In genomic region chr2:219177594-219178376, GRCh38 we compare ENCODE assay signal across 1 cellular context.
A peak's percentile ranks its signal among the peaks of the same experiment; 100 is the strongest.
TF ChIP-seq lines count a peak whose summit lies in the region.

RETREG2 (plus strand) TSS chr2:219178275; CDS start chr2:219178353, 78 bp downstream.

TF ChIP-seq in HepG2, 621 proteins besides CTCF, POLR2A, EP300 and RAD21 (continued from another document and continues in another):
- TF ChIP-seq AFF4 (CRISPR knock-in tag; IDR thresholded peaks at IDR 0.05) (no peak), ZNF512 (CRISPR knock-in tag; IDR thresholded peaks at IDR 0.05) (no peak), ZFYVE20 (CRISPR knock-in tag; IDR thresholded peaks at IDR 0.05; ENCODE audit: borderline replicate concordance, low read depth) (no peak; the same call in 1 of the 2 replicates), FOSL2 (CRISPR knock-in tag; IDR thresholded peaks at IDR 0.05) (peak; percentile 90), AGO1 (IDR thresholded peaks at IDR 0.05; ENCODE audit: low read depth, low read length, poor library complexity, severe bottlenecking) (no peak), ZSCAN25 (CRISPR knock-in tag; IDR thresholded peaks at IDR 0.05) (no peak), SP4 (CRISPR knock-in tag; IDR thresholded peaks at IDR 0.05) (peak; percentile 81), MLLT10 (CRISPR knock-in tag; IDR thresholded peaks at IDR 0.05) (no peak), SMAD3 (CRISPR knock-in tag; IDR thresholded peaks at IDR 0.05) (no peak), DRAP1 (CRISPR knock-in tag; IDR thresholded peaks at IDR 0.05) (peak; percentile 36; the same call in 1 of the 2 replicates), NR2F2 (IDR thresholded peaks at IDR 0.05; ENCODE audit: borderline replicate concordance, low read depth) (peak; percentile 35; the same call in 1 of the 2 replicates), JDP2 (CRISPR knock-in tag; IDR thresholded peaks at IDR 0.05; ENCODE audit: borderline replicate concordance) (no peak), ZBTB1 (CRISPR knock-in tag; IDR thresholded peaks at IDR 0.05; ENCODE audit: borderline replicate concordance) (no peak), KAT7 (CRISPR knock-in tag; IDR thresholded peaks at IDR 0.05; ENCODE audit: borderline replicate concordance) (no peak; the same call in 1 of the 2 replicates), PHF20 (CRISPR knock-in tag; IDR thresholded peaks at IDR 0.05) (peak; percentile 92), MBNL3 (CRISPR knock-in tag; conservative IDR thresholded peaks at IDR 0.05) (no peak), ZNF414 (CRISPR knock-in tag; IDR thresholded peaks at IDR 0.05) (no peak; the same call in 1 of the 2 replicates), ZNF253 (CRISPR knock-in tag; IDR thresholded peaks at IDR 0.05; ENCODE audit: borderline replicate concordance) (peak; percentile 89), SOX6 (IDR thresholded peaks at IDR 0.05) (no peak), SOX6 (CRISPR knock-in tag; IDR thresholded peaks at IDR 0.05) (peak; percentile 70), ZNF558 (CRISPR knock-in tag; IDR thresholded peaks at IDR 0.05; ENCODE audit: borderline replicate concordance) (no peak), ZNF451 (CRISPR knock-in tag; IDR thresholded peaks at IDR 0.05) (peak; percentile 88; the same call in 1 of the 2 replicates), FOXK1 (CRISPR knock-in tag; IDR thresholded peaks at IDR 0.05; ENCODE audit: borderline replicate concordance, low read depth) (no peak; the same call in 1 of the 2 replicates), NFATC3 (CRISPR knock-in tag; IDR thresholded peaks at IDR 0.05) (no peak), MTA1 (CRISPR knock-in tag; IDR thresholded peaks at IDR 0.05; ENCODE audit: borderline replicate concordance) (peak; percentile 67; the same call in 1 of the 2 replicates), ZSCAN22 (CRISPR knock-in tag; IDR thresholded peaks at IDR 0.05) (peak; percentile 53; the same call in 1 of the 2 replicates), THAP7 (CRISPR knock-in tag; IDR thresholded peaks at IDR 0.05) (no peak), ZFP36 (IDR thresholded peaks at IDR 0.05; ENCODE audit: borderline replicate concordance, low read depth, low read length, partially characterized antibody) (no peak), SIN3B (IDR thresholded peaks at IDR 0.05; ENCODE audit: low read length) (peak; percentile 63; the same call in 1 of the 2 replicates), HIC2 (CRISPR knock-in tag; IDR thresholded peaks at IDR 0.05; ENCODE audit: low read depth) (peak; percentile 85), SIX1 (CRISPR knock-in tag; IDR thresholded peaks at IDR 0.05; ENCODE audit: borderline replicate concordance) (no peak; the same call in 1 of the 2 replicates), FOXM1 (CRISPR knock-in tag; IDR thresholded peaks at IDR 0.05) (no peak), ZNF512B (CRISPR knock-in tag; IDR thresholded peaks at IDR 0.05; ENCODE audit: borderline replicate concordance) (peak; percentile 36; the same call in 1 of the 2 replicates), ZMAT5 (CRISPR knock-in tag; IDR thresholded peaks at IDR 0.05; ENCODE audit: borderline replicate concordance, low read depth) (no peak), MLX (CRISPR knock-in tag; IDR thresholded peaks at IDR 0.05) (no peak), KLF12 (CRISPR knock-in tag; IDR thresholded peaks at IDR 0.05; ENCODE audit: borderline replicate concordance) (no peak; the same call in 1 of the 2 replicates), NFE2 (CRISPR knock-in tag; IDR thresholded peaks at IDR 0.05) (no peak), ZNF652 (CRISPR knock-in tag; IDR thresholded peaks at IDR 0.05; ENCODE audit: borderline replicate concordance, low read depth) (no peak), FIP1L1 (IDR thresholded peaks at IDR 0.05; ENCODE audit: borderline replicate concordance, insufficient read depth, low read depth, low read length) (no peak), FOSL1 (CRISPR knock-in tag; IDR thresholded peaks at IDR 0.05; ENCODE audit: borderline replicate concordance) (no peak), SRSF9 (IDR thresholded peaks at IDR 0.05; ENCODE audit: borderline replicate concordance, insufficient read depth, low read depth, low read length, poor library complexity, severe bottlenecking) (no peak), ZNF513 (CRISPR knock-in tag; conservative IDR thresholded peaks at IDR 0.05) (0 out of 2 replicates have a peak, but pooled peaks have one; percentile 42), HMG20A (CRISPR knock-in tag; IDR thresholded peaks at IDR 0.05; ENCODE audit: borderline replicate concordance) (peak; percentile 22; the same call in 1 of the 2 replicates), CENPBD1 (CRISPR knock-in tag; IDR thresholded peaks at IDR 0.05; ENCODE audit: borderline replicate concordance, low read depth) (no peak), ZSCAN5A (CRISPR knock-in tag; IDR thresholded peaks at IDR 0.05; ENCODE audit: borderline replicate concordance) (peak; percentile 17; the same call in 1 of the 2 replicates), HNRNPL (IDR thresholded peaks at IDR 0.05; ENCODE audit: low read depth, low read length) (peak; percentile 75), ZNF709 (CRISPR knock-in tag; IDR thresholded peaks at IDR 0.05) (peak; percentile 83; the same call in 1 of the 2 replicates), HOXA3 (CRISPR knock-in tag; IDR thresholded peaks at IDR 0.05) (peak; percentile 78), TCF7 (IDR thresholded peaks at IDR 0.05; ENCODE audit: low read depth) (no peak), RAD51 (IDR thresholded peaks at IDR 0.05; ENCODE audit: borderline replicate concordance) (peak; percentile 99)
